33 cellular contexts compared by ENCODE assay signal in genomic region chr16:87152221-87152755, GRCh38.
"Had no signal": no experiment of that assay in that cellular context is flagged by ENCODE, and none has a peak within 500 bp of the region (broad histone marks: within the 10 kb centered on the region; RNA-seq: fewer than 3 reads in every experiment).

No MANE protein-coding gene starts in this region.

- H3K36me3 Mint-ChIP-seq: activated CD4-positive, alpha-beta memory T cell treated with anti-CD3 and anti-CD28 coated beads for 36 hours; activated CD8-positive, alpha-beta memory T cell treated with anti-CD3 and anti-CD28 coated beads, Interleukin-2, amount 10 ng/mL, durations not matched to agents 7 days and 5 days had no signal

- H3K27ac ChIP-seq: brain microvascular endothelial cell, esophagus muscularis mucosa, foreskin keratinocyte, gastrocnemius medialis, heart left ventricle had no signal

- H3K4me1 Mint-ChIP-seq: activated CD4-positive, alpha-beta T cell treated with anti-CD3 and anti-CD28 coated beads for 36 hours; activated CD4-positive, alpha-beta T cell treated with anti-CD3 and anti-CD28 coated beads, Interleukin-2, amount 10 ng/mL, durations not matched to agents 24 days and 14 days; activated CD8-positive, alpha-beta memory T cell treated with anti-CD3 and anti-CD28 coated beads, Interleukin-2, amount 10 ng/mL, durations not matched to agents 7 days and 5 days; activated T-helper 17 cell treated with anti-CD3 and anti-CD28 coated beads, Interleukin-2, amount 50 U/mL, for 72 hours; central memory CD8-positive, alpha-beta T cell; T-helper 17 cell had no signal

- H3K4me3 ChIP-seq: esophagus muscularis mucosa, gastrocnemius medialis, heart left ventricle had no signal

- H3K27me3 Mint-ChIP-seq: activated CD4-positive, alpha-beta T cell treated with anti-CD3 and anti-CD28 coated beads, Interleukin-2, amount 10 ng/mL, durations not matched to agents 24 days and 14 days; activated CD8-positive, alpha-beta memory T cell treated with anti-CD3 and anti-CD28 coated beads, Interleukin-2, amount 10 ng/mL, durations not matched to agents 7 days and 5 days had no signal

- ATAC-seq: activated CD4-positive, alpha-beta T cell treated with anti-CD3 and anti-CD28 coated beads for 36 hours; activated CD8-positive, alpha-beta memory T cell treated with anti-CD3 and anti-CD28 coated beads, Interleukin-2, amount 10 ng/mL, durations not matched to agents 7 days and 5 days; activated CD8-positive, alpha-beta T cell treated with anti-CD3 and anti-CD28 coated beads, Interleukin-2, amount 10 ng/mL, durations not matched to agents 7 days and 5 days; activated T-helper 17 cell treated with anti-CD3 and anti-CD28 coated beads, Interleukin-2, amount 50 U/mL, for 72 hours; effector memory CD8-positive, alpha-beta T cell; foreskin keratinocyte; gastrocnemius medialis; heart left ventricle; T-helper 17 cell had no signal

- H3K4me1 ChIP-seq: esophagus muscularis mucosa, foreskin keratinocyte, gastrocnemius medialis, heart left ventricle had no signal

- H3K36me3 ChIP-seq: brain microvascular endothelial cell, esophagus muscularis mucosa, gastrocnemius medialis, heart left ventricle had no signal

- H3K9me3 ChIP-seq: gastrocnemius medialis had no signal

- H3K27ac Mint-ChIP-seq: activated CD4-positive, alpha-beta memory T cell treated with anti-CD3 and anti-CD28 coated beads for 36 hours; activated CD4-positive, alpha-beta T cell treated with anti-CD3 and anti-CD28 coated beads for 36 hours; activated CD4-positive, alpha-beta T cell treated with anti-CD3 and anti-CD28 coated beads, Interleukin-2, amount 10 ng/mL, durations not matched to agents 24 days and 14 days; activated CD8-positive, alpha-beta memory T cell treated with anti-CD3 and anti-CD28 coated beads, Interleukin-2, amount 10 ng/mL, durations not matched to agents 7 days and 5 days; activated CD8-positive, alpha-beta T cell treated with anti-CD3 and anti-CD28 coated beads, Interleukin-2, amount 10 ng/mL, durations not matched to agents 7 days and 5 days; activated naive CD8-positive, alpha-beta T cell; activated T-cell treated with anti-CD3 and anti-CD28 coated beads, Interleukin-2, amount 50 U/mL, for 24 hours; activated T-helper 17 cell treated with anti-CD3 and anti-CD28 coated beads, Interleukin-2, amount 50 U/mL, for 72 hours; effector memory CD8-positive, alpha-beta T cell; T-helper 17 cell; T-helper 2 cell treated with Interferon-gamma antibody and Interleukin-4, amounts not matched to agents 5 μg/mL and 100 μg/mL, for 36 hours had no signal

- H3K4me3 Mint-ChIP-seq: activated CD4-positive, alpha-beta memory T cell treated with anti-CD3 and anti-CD28 coated beads for 36 hours; activated CD4-positive, alpha-beta T cell treated with anti-CD3 and anti-CD28 coated beads for 36 hours; activated CD4-positive, alpha-beta T cell treated with anti-CD3 and anti-CD28 coated beads, Interleukin-2, amount 10 ng/mL, durations not matched to agents 24 days and 14 days; activated CD8-positive, alpha-beta memory T cell treated with anti-CD3 and anti-CD28 coated beads, Interleukin-2, amount 10 ng/mL, durations not matched to agents 7 days and 5 days; activated CD8-positive, alpha-beta T cell treated with anti-CD3 and anti-CD28 coated beads, Interleukin-2, amount 10 ng/mL, durations not matched to agents 7 days and 5 days; activated naive CD8-positive, alpha-beta T cell; activated T-cell treated with anti-CD3 and anti-CD28 coated beads, Interleukin-2, amount 50 U/mL, for 24 hours; activated T-helper 17 cell treated with anti-CD3 and anti-CD28 coated beads, Interleukin-2, amount 50 U/mL, for 72 hours; central memory CD8-positive, alpha-beta T cell; effector memory CD8-positive, alpha-beta T cell; T-helper 17 cell; T-helper 2 cell treated with Interferon-gamma antibody and Interleukin-4, amounts not matched to agents 5 μg/mL and 100 μg/mL, for 36 hours had no signal

- DNase-seq: activated CD4-positive, alpha-beta memory T cell treated with anti-CD3 and anti-CD28 coated beads for 36 hours; activated CD4-positive, alpha-beta T cell treated with anti-CD3 and anti-CD28 coated beads for 36 hours; activated CD4-positive, alpha-beta T cell treated with anti-CD3 and anti-CD28 coated beads, Interleukin-2, amount 10 ng/mL, durations not matched to agents 24 days and 14 days; activated CD4-positive, CD25-positive, alpha-beta regulatory T cell; activated CD4-positive, CD25-positive, alpha-beta regulatory T cell treated with anti-CD3 and anti-CD28 coated beads, Interleukin-2, amount 50 U/mL, for 72 hours; activated CD8-positive, alpha-beta memory T cell treated with anti-CD3 and anti-CD28 coated beads, Interleukin-2, amount 10 ng/mL, durations not matched to agents 7 days and 5 days; activated CD8-positive, alpha-beta memory T cell treated with anti-CD3 and anti-CD28 coated beads, Interleukin-2, amount 50 U/mL, for 4 hours; activated CD8-positive, alpha-beta T cell treated with anti-CD3 and anti-CD28 coated beads, Interleukin-2, amount 10 ng/mL, durations not matched to agents 7 days and 5 days; activated effector memory CD4-positive, alpha-beta T cell treated with Interleukin-2 at 50 U/mL for 16 hours; activated gamma-delta T cell treated with Interleukin-2 at 50 U/mL for 16 hours; activated naive CD4-positive, alpha-beta T cell treated with anti-CD3 and anti-CD28 coated beads, Interleukin-2, amount 50 U/mL, for 16 hours; activated naive CD4-positive, alpha-beta T cell treated with Interleukin-2 at 50 U/mL for 16 hours; activated T-cell treated with anti-CD3 and anti-CD28 coated beads for 4 hours; activated T-cell treated with anti-CD3 and anti-CD28 coated beads, Interleukin-2, amount 50 U/mL, for 24 hours; amniotic stem cell; anterior cingulate cortex; brain microvascular endothelial cell; cortex of kidney; dermis blood vessel endothelial cell; effector CD4-positive, alpha-beta T cell; effector memory CD8-positive, alpha-beta T cell; erythroblast; foreskin keratinocyte; gastrocnemius medialis; glutamatergic neuron; heart left ventricle; T-helper 17 cell; T1000 had no signal

- H3K9me3 Mint-ChIP-seq: activated T-helper 17 cell treated with anti-CD3 and anti-CD28 coated beads, Interleukin-2, amount 50 U/mL, for 72 hours had no signal

- H3K27me3 ChIP-seq: brain microvascular endothelial cell, foreskin keratinocyte, gastrocnemius medialis had no signal
